ENCODE assay signal across 1 cellular context in genomic region chr3:172098698-172099494, GRCh38.
TF ChIP-seq lines count a peak whose summit lies in the region.

No MANE protein-coding gene starts in this region.

TF ChIP-seq in HepG2, 621 proteins besides CTCF, POLR2A, EP300 and RAD21 (continued from another document and continues in another):
- TF ChIP-seq SKIL (CRISPR knock-in tag; IDR thresholded peaks at IDR 0.05; ENCODE audit: borderline replicate concordance) (no peak), NCOR1 (IDR thresholded peaks at IDR 0.05; ENCODE audit: borderline replicate concordance, low read length) (no peak), HNF1A (IDR thresholded peaks at IDR 0.05; ENCODE audit: low read depth) (0 out of 2 replicates have a peak, but pooled peaks have one; percentile 42), HNF1A (CRISPR knock-in tag; IDR thresholded peaks at IDR 0.05; ENCODE audit: borderline replicate concordance) (peak; percentile 24; the same call in 1 of the 2 replicates), ZNF446 (CRISPR knock-in tag; IDR thresholded peaks at IDR 0.05) (no peak), AFF4 (CRISPR knock-in tag; IDR thresholded peaks at IDR 0.05) (peak; percentile 86; the same call in 1 of the 2 replicates), NFIB (CRISPR knock-in tag; IDR thresholded peaks at IDR 0.05; ENCODE audit: borderline replicate concordance) (no peak), ETV5 (CRISPR knock-in tag; IDR thresholded peaks at IDR 0.05; ENCODE audit: borderline replicate concordance) (peak; percentile 82; the same call in 1 of the 2 replicates), CENPT (CRISPR knock-in tag; IDR thresholded peaks at IDR 0.05; ENCODE audit: low read depth) (no peak), ZNF232 (CRISPR knock-in tag; IDR thresholded peaks at IDR 0.05; ENCODE audit: borderline replicate concordance) (peak; percentile 99), ZNF530 (CRISPR knock-in tag; IDR thresholded peaks at IDR 0.05; ENCODE audit: low read depth) (no peak), ZMYM2 (CRISPR knock-in tag; IDR thresholded peaks at IDR 0.05) (peak; percentile 29; the same call in 1 of the 2 replicates), NR0B2 (CRISPR knock-in tag; IDR thresholded peaks at IDR 0.05) (no peak), ZNF740 (CRISPR knock-in tag; IDR thresholded peaks at IDR 0.05) (no peak), EED (CRISPR knock-in tag; IDR thresholded peaks at IDR 0.05) (no peak), HNF4G (IDR thresholded peaks at IDR 0.05; ENCODE audit: borderline replicate concordance, low read depth, low read length) (no peak), HNF4G (CRISPR knock-in tag; IDR thresholded peaks at IDR 0.05; ENCODE audit: borderline replicate concordance, low read depth) (no peak), RFX5 (IDR thresholded peaks at IDR 0.05; ENCODE audit: low read depth, low read length) (no peak), BCL3 (CRISPR knock-in tag; IDR thresholded peaks at IDR 0.05) (peak; percentile 36; the same call in 1 of the 2 replicates), FOSL2 (CRISPR knock-in tag; IDR thresholded peaks at IDR 0.05) (peak; percentile 62), AKNA (CRISPR knock-in tag; IDR thresholded peaks at IDR 0.05; ENCODE audit: borderline replicate concordance) (no peak), ZNF674 (CRISPR knock-in tag; IDR thresholded peaks at IDR 0.05; ENCODE audit: low read depth) (no peak), PRPF4 (IDR thresholded peaks at IDR 0.05; ENCODE audit: low read depth, low read length, poor library complexity, severe bottlenecking) (no peak), TERF1 (CRISPR knock-in tag; IDR thresholded peaks at IDR 0.05) (no peak), CREB1 (IDR thresholded peaks at IDR 0.05) (no peak), CREB1 (CRISPR knock-in tag; IDR thresholded peaks at IDR 0.05) (no peak), THAP7 (CRISPR knock-in tag; IDR thresholded peaks at IDR 0.05) (no peak), BRD4 (CRISPR knock-in tag; IDR thresholded peaks at IDR 0.05) (peak; percentile 82), ZBTB37 (CRISPR knock-in tag; IDR thresholded peaks at IDR 0.05) (peak; percentile 66; the same call in 1 of the 2 replicates), SOX6 (IDR thresholded peaks at IDR 0.05) (no peak), SOX6 (CRISPR knock-in tag; IDR thresholded peaks at IDR 0.05) (peak; percentile 94), GATAD1 (CRISPR knock-in tag; IDR thresholded peaks at IDR 0.05) (no peak; the same call in none of the 2 replicates), CBX1 (IDR thresholded peaks at IDR 0.05; ENCODE audit: low read depth) (no peak), HDAC1 (CRISPR knock-in tag; IDR thresholded peaks at IDR 0.05) (peak; percentile 53), SAP130 (CRISPR knock-in tag; IDR thresholded peaks at IDR 0.05; ENCODE audit: low read depth) (peak; percentile 77), ZNF143 (CRISPR knock-in tag; IDR thresholded peaks at IDR 0.05) (0 out of 2 replicates have a peak, but pooled peaks have one; percentile 28), ZNF414 (CRISPR knock-in tag; IDR thresholded peaks at IDR 0.05) (peak; percentile 63; the same call in 1 of the 2 replicates)
